17 cellular contexts compared by ENCODE assay signal in the genomic region with DNA sequence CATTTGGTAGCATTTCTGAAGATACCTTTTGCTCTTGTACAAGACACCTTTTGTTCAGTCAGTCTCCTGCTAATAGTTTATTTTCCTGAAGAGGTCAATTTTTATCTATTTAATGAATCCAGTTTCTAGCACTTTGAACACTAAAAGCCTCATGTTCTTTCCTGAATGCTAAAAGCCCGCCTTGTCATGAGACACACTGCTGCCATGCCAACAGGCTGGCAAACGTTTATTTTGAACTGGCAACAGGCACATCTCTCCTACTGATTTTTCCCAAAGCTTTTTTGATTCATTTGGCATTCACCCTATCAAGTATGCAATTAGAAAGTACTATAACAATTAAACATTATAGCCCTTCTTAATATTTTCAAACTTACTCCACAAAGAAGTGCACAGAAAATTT.
DNase-seq lines count a peak whose midpoint lies in the region; ATAC-seq lines count a peak whose summit lies in the region.
"Had no signal": no experiment of that assay in that cellular context is flagged by ENCODE, and none has a peak within 500 bp of the region (broad histone marks: within the 10 kb centered on the region; RNA-seq: fewer than 3 reads in every experiment).

No MANE protein-coding gene starts in this region.

- DNase-seq in NCI-H748 (lab: John Stamatoyannopoulos, UW; ENCODE audit: unreplicated experiment) (peak; percentile 63), NCI-H748 treated with DMSO at 0.1 percent for 48 hours (lab: John Stamatoyannopoulos, UW) (no peak), NCI-H446 treated with DMSO at 0.1 percent for 48 hours (lab: John Stamatoyannopoulos, UW) (peak; percentile 14), globus pallidus (ENCODE audit: low spot score) (peak; percentile 11), superior temporal gyrus (ENCODE audit: extremely low spot score) (peak; percentile 45), NCI-H1930 (lab: John Stamatoyannopoulos, UW) (no peak), AG08395 (ENCODE audit: low spot score) (no peak)
- DNase-seq: CD4-positive, CD25-positive, alpha-beta regulatory T cell; COR-L47; KG1; NCI-H1436 treated with DMSO at 0.1 percent for 48 hours; NCI-H2029 treated with DMSO at 0.1 percent for 48 hours; NCI-H82 had no signal

- no peak for ATAC-seq in GM18909 (IDR thresholded peaks at IDR 0.05; ENCODE audit: poor library complexity, unreplicated experiment)
- ATAC-seq: A549, HCT116, Panc1 had no signal

Comparison
In these comparisons a context has a peak if more than half of its experiments do, and no peak if none do; other contexts are left out.
1. DNase-seq: peak in NCI-H748 (single experiment), NCI-H446 treated with DMSO at 0.1 percent for 48 hours (single experiment), globus pallidus (single experiment) and superior temporal gyrus (single experiment); none in NCI-H748 treated with DMSO at 0.1 percent for 48 hours (single experiment), NCI-H1930 (0 of 2) and AG08395 (single experiment).